In genomic region chr7:50448823-50449222, GRCh38 we compare ENCODE assay signal across 11 cellular contexts. TPM values are rescaled to one million over a fixed set of nuclear protein-coding genes. Genes with fewer than 3 reads are reported as not detected.
DNase-seq lines count a peak whose midpoint lies in the region; ATAC-seq, FAIRE-seq and TF ChIP-seq lines count a peak whose summit lies in the region.
"Had no signal": no experiment of that assay in that cellular context is flagged by ENCODE, and none has a peak within 500 bp of the region (broad histone marks: within the 10 kb centered on the region; RNA-seq: fewer than 3 reads in every experiment).

No MANE protein-coding gene starts in this region.

- no peak overlapping the region for H4K8ac ChIP-seq in mesenchymal stem cell (ENCODE audit: low read length)
- H4K8ac ChIP-seq in trophoblast cell (ENCODE audit: low read depth, low read length): no peak overlapping the region

- no peak overlapping the region for H3K23ac ChIP-seq in mesenchymal stem cell (ENCODE audit: low read length in 2 of 2)
- H3K23ac ChIP-seq in trophoblast cell (ENCODE audit: low read length): no peak overlapping the region

- H4K20me1 ChIP-seq in Karpas-422 (ENCODE audit: insufficient read depth, low read depth, low read length): 0 out of 2 replicates have a peak, but pooled peaks cover 8% of the 10 kb centered on the region

- peaks cover 29% of the 10 kb centered on the region for H3K4me1 ChIP-seq in Karpas-422 (ENCODE audit: low read length)
- H3K4me1 ChIP-seq in mesenchymal stem cell (ENCODE audit: control insufficient read depth, insufficient read depth, low read depth, low read length): peaks cover 10% of the 10 kb centered on the region
- H3K4me1 ChIP-seq in trophoblast cell (ENCODE audit: control insufficient read depth in 1 of 2, insufficient read depth in 2 of 2, low read length in 2 of 2): peaks cover 4 to 5% of the 10 kb centered on the region in 2 experiments

- H3K4ac ChIP-seq in mesenchymal stem cell (ENCODE audit: low read depth in 1 of 2, low read length in 2 of 2): no peak overlapping the region
- H3K4ac ChIP-seq in trophoblast cell (ENCODE audit: low read depth, low read length): no peak overlapping the region

- TF ChIP-seq POLR2A in GM12891 (IDR thresholded peaks at IDR 0.05; ENCODE audit: low read depth, low read length): no peak

- H3K9ac ChIP-seq in Karpas-422 (ENCODE audit: low read length) (peak overlapping the region; percentile 98), mesenchymal stem cell (ENCODE audit: low read length) (peak overlapping the region; percentile 84), trophoblast cell (ENCODE audit: low read length) (no peak overlapping the region)

- H4K12ac ChIP-seq in trophoblast cell (ENCODE audit: low read depth, low read length): no peak overlapping the region

- H3K9me2 ChIP-seq in Karpas-422 (replicated peaks; ENCODE audit: insufficient read depth, low read length): no peaks in the 10 kb centered on the region

- H2AFZ ChIP-seq in Karpas-422 (ENCODE audit: low read length): no peak overlapping the region
- no peak overlapping the region for H2AFZ ChIP-seq in mesenchymal stem cell (ENCODE audit: low read depth, low read length)
- no peak overlapping the region for H2AFZ ChIP-seq in trophoblast cell (ENCODE audit: insufficient read depth, low read length, poor library complexity)

- no peak overlapping the region for H3K14ac ChIP-seq in mesenchymal stem cell (ENCODE audit: low read length in 2 of 2)
- no peak overlapping the region for H3K14ac ChIP-seq in trophoblast cell (ENCODE audit: low read length)

- H3K79me1 ChIP-seq in mesenchymal stem cell (replicated peaks; ENCODE audit: low read length, poor library complexity, severe bottlenecking) (peaks cover 2% of the 10 kb centered on the region), trophoblast cell (ENCODE audit: low read length) (peaks cover 3% of the 10 kb centered on the region)

- H2BK5ac ChIP-seq in mesenchymal stem cell (ENCODE audit: low read depth, low read length, poor library complexity, severe bottlenecking) (no peak overlapping the region), trophoblast cell (ENCODE audit: low read depth, low read length, poor library complexity) (no peak overlapping the region)

- H2BK120ac ChIP-seq in mesenchymal stem cell (ENCODE audit: low read depth, low read length) (no peak overlapping the region), trophoblast cell (ENCODE audit: insufficient read depth, low read length, poor library complexity) (no peak overlapping the region)

- H3K4me3 ChIP-seq in GM12864 (ENCODE audit: low read depth, low read length): peak overlapping the region; percentile 95; the same call in 1 of the 2 replicates
- H3K4me3 ChIP-seq in Karpas-422 (ENCODE audit: low read length): peak overlapping the region; percentile 87
- no peak overlapping the region for H3K4me3 ChIP-seq in mesenchymal stem cell (ENCODE audit: insufficient read depth in 1 of 2, low read depth in 1 of 2, low read length in 2 of 2)
- H3K4me3 ChIP-seq in trophoblast cell (ENCODE audit: low read depth, low read length): no peak overlapping the region

- H3K36me3 ChIP-seq in Karpas-422 (ENCODE audit: insufficient read depth, low read length): peaks cover 34% of the 10 kb centered on the region
- H3K36me3 ChIP-seq in mesenchymal stem cell (ENCODE audit: control insufficient read depth in 1 of 2, insufficient read depth in 2 of 2, low read depth in 1 of 2, low read length in 2 of 2): peaks cover 0 to 24% of the 10 kb centered on the region in 2 experiments
- H3K36me3 ChIP-seq in trophoblast cell (ENCODE audit: control insufficient read depth in 1 of 2, insufficient read depth in 2 of 2, low read length in 2 of 2): peaks cover 0 to 3% of the 10 kb centered on the region in 2 experiments

- H2BK12ac ChIP-seq in mesenchymal stem cell (ENCODE audit: low read length in 2 of 2) (no peak overlapping the region), trophoblast cell (ENCODE audit: low read length) (no peak overlapping the region)

- no peak for DNase-seq in GM12864 (ENCODE audit: low read depth)
- DNase-seq in Karpas-422: no peak
- DNase-seq in mesenchymal stem cell: peak; percentile 6
- DNase-seq in NCI-H1417 treated with DMSO at 0.1 percent for 48 hours (lab: John Stamatoyannopoulos, UW): no peak
- DNase-seq in omental fat pad (ENCODE audit: low spot score): no peak
- DNase-seq in GM12891 (ENCODE audit: insufficient read length, low spot score): no peak
- no peak for DNase-seq in trophoblast cell
- DNase-seq: heart left ventricle, IMR-90 had no signal

- H3K18ac ChIP-seq in mesenchymal stem cell (ENCODE audit: low read depth in 1 of 2, low read length in 2 of 2) (no peak overlapping the region), trophoblast cell (ENCODE audit: low read length) (no peak overlapping the region)

- peak overlapping the region; percentile 69; the same call in 1 of the 2 replicates for H3K27ac ChIP-seq in Karpas-422 (ENCODE audit: low read length)
- no peak overlapping the region for H3K27ac ChIP-seq in mesenchymal stem cell (ENCODE audit: low read length, poor library complexity, severe bottlenecking)
- no peak overlapping the region for H3K27ac ChIP-seq in trophoblast cell (ENCODE audit: low read depth, low read length)
- H3K27ac ChIP-seq: ascending aorta had no signal

- peaks cover 65% of the 10 kb centered on the region for H3K79me2 ChIP-seq in Karpas-422 (ENCODE audit: low read length)
- H3K79me2 ChIP-seq in trophoblast cell (ENCODE audit: control insufficient read depth, insufficient read depth, low read length, poor library complexity): peaks cover 4% of the 10 kb centered on the region

- H3K9me3 ChIP-seq in Karpas-422 (ENCODE audit: low read length) (no peaks in the 10 kb centered on the region), mesenchymal stem cell (ENCODE audit: control insufficient read depth, low read length) (no peaks in the 10 kb centered on the region), trophoblast cell (ENCODE audit: insufficient read depth, low read depth, low read length) (no peaks in the 10 kb centered on the region)
- H3K9me3 ChIP-seq: ascending aorta, heart left ventricle had no signal

- H3K27me3 ChIP-seq in Karpas-422 (ENCODE audit: low read length) (no peaks in the 10 kb centered on the region), mesenchymal stem cell (ENCODE audit: control insufficient read depth in 1 of 2, insufficient read depth in 1 of 2, low read length in 2 of 2) (peaks cover 3 to 7% of the 10 kb centered on the region in 2 experiments), trophoblast cell (ENCODE audit: insufficient read depth, low read length) (no peaks in the 10 kb centered on the region)
- H3K27me3 ChIP-seq: ascending aorta, heart left ventricle had no signal

- FAIRE-seq in GM12891 (lab: Jason Lieb, UNC): no peak

- no peak overlapping the region for H4K91ac ChIP-seq in mesenchymal stem cell (ENCODE audit: low read length)
- H4K91ac ChIP-seq in trophoblast cell (ENCODE audit: low read depth, low read length): no peak overlapping the region

- ATAC-seq in GM21526 (IDR thresholded peaks at IDR 0.05; ENCODE audit: low FRiP score, unreplicated experiment): peak; percentile 33
- ATAC-seq in omental fat pad (ENCODE audit: low FRiP score): no peak
- ATAC-seq: heart left ventricle had no signal

- peak overlapping the region; percentile 98 for H3K4me2 ChIP-seq in Karpas-422 (ENCODE audit: low read depth, low read length, poor library complexity, severe bottlenecking)
- no peak overlapping the region for H3K4me2 ChIP-seq in mesenchymal stem cell (ENCODE audit: low read length, poor library complexity, severe bottlenecking)
- H3K4me2 ChIP-seq in trophoblast cell (ENCODE audit: low read length): no peak overlapping the region

- no peak overlapping the region for H2BK15ac ChIP-seq in mesenchymal stem cell (ENCODE audit: low read depth, poor library complexity, severe bottlenecking)

- H2AK5ac ChIP-seq in mesenchymal stem cell (ENCODE audit: low read length, severe bottlenecking) (no peak overlapping the region), trophoblast cell (ENCODE audit: low read length) (no peak overlapping the region)

- TF ChIP-seq CTCF in GM12864 (IDR thresholded peaks at IDR 0.05; ENCODE audit: low read depth, low read length, missing control alignments): no peak
- TF ChIP-seq CTCF in omental fat pad (IDR thresholded peaks at IDR 0.05): no peak

TF ChIP-seq in GM12891, 5 proteins besides CTCF, POLR2A, EP300 and RAD21:
- TF ChIP-seq POU2F2 (IDR thresholded peaks at IDR 0.05; ENCODE audit: low read depth, low read length) (no peak), PAX5 (IDR thresholded peaks at IDR 0.05; ENCODE audit: insufficient read depth, low read length, severe bottlenecking) (no peak), TAF1 (IDR thresholded peaks at IDR 0.05; ENCODE audit: low read depth, low read length) (no peak), SPI1 (IDR thresholded peaks at IDR 0.05; ENCODE audit: low read depth, low read length) (no peak), POLR2AphosphoS5 (IDR thresholded peaks at IDR 0.05; ENCODE audit: low read depth, low read length) (no peak)

RNA-seq across cellular contexts. Expression of gene FIGNL1, which starts 1.3 kb away (rescaled TPM):
- total RNA-seq in Karpas-422 (2014; rRNA removed; shearing (Covaris generic); ENCODE audit: low replicate concordance): 20.9 and 27.8 TPM in 2 replicates
- polyA plus RNA-seq in mesenchymal stem cell (2013, experiment 1 of 2): 4.0 TPM
- 4.3 TPM for polyA plus RNA-seq in mesenchymal stem cell (2013, experiment 2 of 2)
- total RNA-seq in omental fat pad: 10 to 100 TPM in 1 of 4 donors, 1 to 10 TPM in 3; 6.5 to 16.1 (median 7.5) TPM
- 9.0 TPM for polyA plus RNA-seq in GM12891 (2012; ENCODE audit: low read depth, missing spikeins)
- polyA plus RNA-seq in trophoblast cell (2013): 9.0 and 9.2 TPM in 2 replicates

Comparison
In these comparisons a context has a peak if more than half of its experiments do, and no peak if none do; other contexts are left out.
1. H3K4me3 ChIP-seq: peak in GM12864 (single experiment) and Karpas-422 (single experiment); none in mesenchymal stem cell (0 of 2) and trophoblast cell (single experiment).